Comparison of ENCODE assay signal across 11 cellular contexts in the genomic region with DNA sequence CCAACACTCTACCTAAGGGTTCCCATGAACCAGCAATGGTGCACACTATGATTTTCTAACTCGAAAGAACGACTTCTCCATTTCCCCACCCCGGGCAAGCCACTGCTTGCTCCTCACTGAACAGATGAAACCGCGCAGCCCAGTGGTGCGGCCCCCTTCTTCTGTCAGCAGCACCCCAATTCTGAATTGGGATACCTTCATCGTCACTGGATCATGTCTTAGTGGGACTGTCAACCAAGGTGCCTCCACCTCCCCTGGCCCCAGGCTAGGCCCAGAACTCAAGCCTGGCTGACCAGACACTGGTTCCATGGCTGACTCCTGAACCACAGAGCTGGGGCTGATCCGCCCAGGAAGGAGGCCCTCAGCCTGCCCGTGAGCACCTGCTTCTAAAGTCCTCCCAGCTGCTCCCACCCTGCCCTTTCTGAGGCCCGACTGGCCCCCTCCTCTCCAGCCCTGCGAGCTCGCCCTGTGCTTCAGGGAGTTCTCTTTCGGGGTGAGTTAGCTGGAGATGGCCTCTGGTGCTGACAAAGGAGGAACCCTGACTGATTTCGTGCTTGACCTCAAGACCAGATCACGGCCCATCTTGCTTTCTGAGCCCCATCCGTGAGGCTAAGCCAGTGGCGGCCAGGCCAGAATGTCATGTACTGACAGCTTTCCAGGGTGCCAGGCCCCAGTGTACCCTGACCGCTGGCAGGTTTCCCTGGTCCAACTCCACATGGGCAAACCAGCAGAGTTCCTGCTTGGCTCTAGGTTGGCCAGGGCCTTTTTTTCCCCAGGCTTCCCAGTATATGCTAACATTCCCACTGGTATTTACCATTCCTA. TPM values are rescaled to one million over a fixed set of nuclear protein-coding genes. Genes with fewer than 3 reads are reported as not detected.
DNase-seq lines count a peak whose midpoint lies in the region; ATAC-seq and TF ChIP-seq lines count a peak whose summit lies in the region.
"Had no signal": no experiment of that assay in that cellular context is flagged by ENCODE, and none has a peak within 500 bp of the region (broad histone marks: within the 10 kb centered on the region; RNA-seq: fewer than 3 reads in every experiment).

No MANE protein-coding gene starts in this region.

- no peak overlapping the region for H3K4me3 Mint-ChIP-seq in activated CD8-positive, alpha-beta memory T cell treated with anti-CD3 and anti-CD28 coated beads, Interleukin-2, amount 10 ng/mL, durations not matched to agents 7 days and 5 days
- H3K4me3 Mint-ChIP-seq in mesothelial cell of epicardium, result no peak overlapping the region

- no peak for DNase-seq in activated CD8-positive, alpha-beta memory T cell treated with anti-CD3 and anti-CD28 coated beads, Interleukin-2, amount 10 ng/mL, durations not matched to agents 7 days and 5 days
- no peak for DNase-seq in activated CD8-positive, alpha-beta memory T cell treated with anti-CD3 and anti-CD28 coated beads, Interleukin-2, amount 50 U/mL, for 4 hours
- DNase-seq in ascending aorta (ENCODE audit: low spot score in 2 of 2) (no peak), mesothelial cell of epicardium (ENCODE audit: low spot score in 2 of 2, unreplicated experiment in 2 of 2) (no peak), NCI-H1105 treated with DMSO at 0.1 percent for 48 hours (lab: John Stamatoyannopoulos, UW) (no peak), T-helper 9 cell (no peak)
- DNase-seq: foreskin keratinocyte, NCI-H187 had no signal

- H3K4me1 Mint-ChIP-seq in activated CD8-positive, alpha-beta memory T cell treated with anti-CD3 and anti-CD28 coated beads, Interleukin-2, amount 10 ng/mL, durations not matched to agents 7 days and 5 days, result peaks cover 98% of the 10 kb centered on the region
- H3K4me1 Mint-ChIP-seq in mesothelial cell of epicardium, result peaks cover 37% of the 10 kb centered on the region

- H3K27ac Mint-ChIP-seq in activated CD8-positive, alpha-beta memory T cell treated with anti-CD3 and anti-CD28 coated beads, Interleukin-2, amount 10 ng/mL, durations not matched to agents 7 days and 5 days, result peak overlapping the region; percentile 98
- peak overlapping the region; percentile 71 for H3K27ac Mint-ChIP-seq in mesothelial cell of epicardium

- peak overlapping the region; percentile 75 to 81 for H3K27ac ChIP-seq in ascending aorta
- peak overlapping the region; percentile 6 for H3K27ac ChIP-seq in thymus (ENCODE audit: low read depth)
- H3K27ac ChIP-seq: foreskin keratinocyte had no signal

- H3K9me3 ChIP-seq in ascending aorta (no peaks in the 10 kb centered on the region), thymus (ENCODE audit: control insufficient read depth) (no peaks in the 10 kb centered on the region)

- no peaks in the 10 kb centered on the region for H3K9me3 Mint-ChIP-seq in activated CD8-positive, alpha-beta memory T cell treated with anti-CD3 and anti-CD28 coated beads, Interleukin-2, amount 10 ng/mL, durations not matched to agents 7 days and 5 days (ENCODE audit: low read depth)
- no peaks in the 10 kb centered on the region for H3K9me3 Mint-ChIP-seq in mesothelial cell of epicardium

- H3K36me3 Mint-ChIP-seq in activated CD8-positive, alpha-beta memory T cell treated with anti-CD3 and anti-CD28 coated beads, Interleukin-2, amount 10 ng/mL, durations not matched to agents 7 days and 5 days, result peaks cover 24% of the 10 kb centered on the region
- peaks cover 18% of the 10 kb centered on the region for H3K36me3 Mint-ChIP-seq in mesothelial cell of epicardium

- ATAC-seq in activated CD8-positive, alpha-beta memory T cell treated with anti-CD3 and anti-CD28 coated beads, Interleukin-2, amount 10 ng/mL, durations not matched to agents 7 days and 5 days, result no peak
- ATAC-seq in HG03139 (IDR thresholded peaks at IDR 0.05; ENCODE audit: unreplicated experiment), result no peak
- ATAC-seq: foreskin keratinocyte had no signal

- TF ChIP-seq CTCF in ascending aorta (IDR thresholded peaks at IDR 0.05) (no peak), mesothelial cell of epicardium (IDR thresholded peaks at IDR 0.05; ENCODE audit: unreplicated experiment) (no peak)

- H3K36me3 ChIP-seq in ascending aorta (peaks cover 2 to 3% of the 10 kb centered on the region in 2 donors), thymus (ENCODE audit: control insufficient read depth, insufficient read depth) (peaks cover 71% of the 10 kb centered on the region)

- H3K4me1 ChIP-seq in ascending aorta (peaks cover 19 to 44% of the 10 kb centered on the region in 2 donors), thymus (ENCODE audit: control insufficient read depth, insufficient read depth, low read length) (peaks cover 68% of the 10 kb centered on the region)
- H3K4me1 ChIP-seq: foreskin keratinocyte had no signal

- 92% methylated on average over 18 of the region's 18 CpGs for WGBS in thymus

- CTCF ChIA-PET in activated CD8-positive, alpha-beta memory T cell treated with anti-CD3 and anti-CD28 coated beads, Interleukin-2, amount 10 ng/mL, durations not matched to agents 7 days and 5 days (lab: Charles Lee), result interaction anchor here (1.5 to 3.4 kb wide), 2 partner anchors 10 to 127 kb away, joined by 3 to 17 read pairs; no protein-coding TSS in a partner anchor

- H3K27me3 Mint-ChIP-seq in activated CD8-positive, alpha-beta memory T cell treated with anti-CD3 and anti-CD28 coated beads, Interleukin-2, amount 10 ng/mL, durations not matched to agents 7 days and 5 days, result no peaks in the 10 kb centered on the region
- no peaks in the 10 kb centered on the region for H3K27me3 Mint-ChIP-seq in mesothelial cell of epicardium (ENCODE audit: low read depth)

- H3K4me3 ChIP-seq in ascending aorta, result no peak overlapping the region
- no peak overlapping the region for H3K4me3 ChIP-seq in thymus (ENCODE audit: low read length)
- H3K4me3 ChIP-seq: cardiac muscle cell had no signal

- intact Hi-C loops in ascending aorta (cut with DNase I), result no loop called here

- H3K27me3 ChIP-seq in ascending aorta (no peaks in the 10 kb centered on the region), thymus (ENCODE audit: control insufficient read depth, insufficient read depth) (no peaks in the 10 kb centered on the region)
- H3K27me3 ChIP-seq: cardiac muscle cell, foreskin keratinocyte had no signal

RNA-seq across cellular contexts. Expression of a gene that starts 44.5 kb away (rescaled TPM):
- 10 to 100 TPM; 33.5 to 45.5 TPM for total RNA-seq in activated CD8-positive, alpha-beta memory T cell treated with anti-CD3 and anti-CD28 coated beads, Interleukin-2, amount 10 ng/mL, durations not matched to agents 7 days and 5 days
- total RNA-seq in ascending aorta (52.5 TPM), mesothelial cell of epicardium (40.7 to 43.0 TPM (median 42.0 TPM) in 3 replicates)
- 46.2 TPM for polyA plus RNA-seq in thymus
